ENCODE assay signal across 22 cellular contexts in genomic region chr3:65338571-65338970, GRCh38.
A peak's percentile ranks its signal among the peaks of the same experiment; 100 is the strongest.
DNase-seq lines count a peak whose midpoint lies in the region; ATAC-seq and TF ChIP-seq lines count a peak whose summit lies in the region.
"Had no signal": no experiment of that assay in that cellular context is flagged by ENCODE, and none has a peak within 500 bp of the region (broad histone marks: within the 10 kb centered on the region; RNA-seq: fewer than 3 reads in every experiment).

No MANE protein-coding gene starts in this region.

- H3K4me1 ChIP-seq in adipocyte (ENCODE audit: control insufficient read depth, insufficient read depth, low read length), result peaks cover 23% of the 10 kb centered on the region
- H3K4me1 ChIP-seq: vagina had no signal

- no peak overlapping the region for H3K4me3 ChIP-seq in adipocyte (ENCODE audit: low read length)
- H3K4me3 ChIP-seq in retinal pigment epithelial cell (ENCODE audit: low read length), result no peak overlapping the region
- H3K4me3 ChIP-seq: dorsolateral prefrontal cortex, MG63, thoracic aorta, vagina had no signal

- no peak overlapping the region for H3K9ac ChIP-seq in adipocyte (ENCODE audit: low read length)

- TF ChIP-seq CTCF in retinal pigment epithelial cell (conservative IDR thresholded peaks at IDR 0.05; ENCODE audit: low read depth, low read length), result no peak

- peak; percentile 7 for DNase-seq in DMS79 treated with DMSO at 0.1 percent for 48 hours (lab: John Stamatoyannopoulos, UW)
- no peak for DNase-seq in DMS79 (lab: John Stamatoyannopoulos, UW)
- DNase-seq in adipocyte (ENCODE audit: low read depth), result peak; percentile 25
- peak; percentile 28 for DNase-seq in fibroblast of peridontal ligament (ENCODE audit: extremely low read depth)
- DNase-seq in retinal pigment epithelial cell (ENCODE audit: low read depth), result peak; percentile 91
- no peak for DNase-seq in EL
- no peak for DNase-seq in medulla oblongata (ENCODE audit: extremely low spot score)
- DNase-seq: activated CD4-positive, alpha-beta T cell treated with anti-CD3 and anti-CD28 coated beads for 48 hours; activated CD8-positive, alpha-beta memory T cell treated with anti-CD3 and anti-CD28 coated beads for 24 hours; activated effector memory CD4-positive, alpha-beta T cell treated with Interleukin-2 at 50 U/mL for 16 hours; activated naive CD8-positive, alpha-beta T cell treated with anti-CD3 and anti-CD28 coated beads for 36 hours; dorsolateral prefrontal cortex; MG63; naive thymus-derived CD8-positive, alpha-beta T cell; NCI-H1417; NCI-H2081 treated with DMSO at 0.1 percent for 48 hours; occipital lobe; stimulated activated naive CD8-positive, alpha-beta T cell treated with anti-CD3 and anti-CD28 coated beads, Interleukin-15, Interleukin-2, amounts not matched to agents 100 U/mL and 50 U/mL, for 24 hours had no signal

- ATAC-seq in HG02870 (IDR thresholded peaks at IDR 0.05; ENCODE audit: unreplicated experiment), result no peak
- ATAC-seq: naive thymus-derived CD8-positive, alpha-beta T cell; Right ventricle myocardium inferior; stimulated activated naive CD8-positive, alpha-beta T cell treated with anti-CD3 and anti-CD28 coated beads, Interleukin-15, Interleukin-2, amounts not matched to agents 100 U/mL and 50 U/mL, for 24 hours had no signal

- H3K36me3 ChIP-seq in adipocyte (ENCODE audit: control insufficient read depth, insufficient read depth, low read length, severe bottlenecking), result no peaks in the 10 kb centered on the region
- H3K36me3 ChIP-seq: MG63, thoracic aorta, vagina had no signal

- no peaks in the 10 kb centered on the region for H3K9me3 ChIP-seq in adipocyte (ENCODE audit: control insufficient read depth, low read length)
- H3K9me3 ChIP-seq: MG63, thoracic aorta, vagina had no signal

- H3K27me3 ChIP-seq in adipocyte (replicated peaks; ENCODE audit: control insufficient read depth, insufficient read depth, low read length), result peaks cover 7% of the 10 kb centered on the region
- H3K27me3 ChIP-seq: MG63, vagina had no signal

Comparison
In these comparisons a context has a peak if more than half of its experiments do, and no peak if none do; other contexts are left out.
1. DNase-seq: peak in DMS79 treated with DMSO at 0.1 percent for 48 hours (single experiment), adipocyte (single experiment), fibroblast of peridontal ligament (single experiment) and retinal pigment epithelial cell (single experiment); none in DMS79 (single experiment), EL (single experiment) and medulla oblongata (single experiment).